Comparison of ENCODE assay signal across 18 cellular contexts in genomic region chr5:60346391-60346790, GRCh38.
"Had no signal": no experiment of that assay in that cellular context is flagged by ENCODE, and none has a peak within 500 bp of the region (broad histone marks: within the 10 kb centered on the region; RNA-seq: fewer than 3 reads in every experiment).

No MANE protein-coding gene starts in this region.

- H3K27ac Mint-ChIP-seq: activated B cell treated with CpG ODN at 0.5 μM for 24 hours; activated CD4-positive, alpha-beta T cell treated with anti-CD3 and anti-CD28 coated beads, Interleukin-2, amount 10 ng/mL, durations not matched to agents 24 days and 14 days; activated naive CD8-positive, alpha-beta T cell; activated T-cell treated with anti-CD3 and anti-CD28 coated beads, Interleukin-2, amount 50 U/mL, for 72 hours; neural progenitor cell; stimulated activated naive CD8-positive, alpha-beta T cell treated with anti-CD3 and anti-CD28 coated beads, Interleukin-15, amount 100 ng/mL, for 72 hours; type B pancreatic cell had no signal

- H3K36me3 ChIP-seq: gastroesophageal sphincter, neural progenitor cell, spleen had no signal

- H3K4me3 ChIP-seq: body of pancreas, coronary artery, gastroesophageal sphincter, neural progenitor cell, psoas muscle, spleen had no signal

- H3K27ac ChIP-seq: body of pancreas, coronary artery, gastroesophageal sphincter, neural progenitor cell, psoas muscle, spleen had no signal

- ATAC-seq: activated T-cell treated with anti-CD3 and anti-CD28 coated beads, Interleukin-2, amount 50 U/mL, for 72 hours; body of pancreas; gastroesophageal sphincter; psoas muscle; sciatic nerve; stimulated activated naive CD8-positive, alpha-beta T cell treated with anti-CD3 and anti-CD28 coated beads, Interleukin-15, amount 100 ng/mL, for 72 hours had no signal

- H3K4me3 Mint-ChIP-seq: activated B cell treated with CpG ODN at 0.5 μM for 24 hours; activated CD4-positive, alpha-beta T cell treated with anti-CD3 and anti-CD28 coated beads, Interleukin-2, amount 10 ng/mL, durations not matched to agents 24 days and 14 days; activated naive CD8-positive, alpha-beta T cell; activated T-cell treated with anti-CD3 and anti-CD28 coated beads, Interleukin-2, amount 50 U/mL, for 72 hours; central memory CD8-positive, alpha-beta T cell; neural progenitor cell; stimulated activated naive CD8-positive, alpha-beta T cell treated with anti-CD3 and anti-CD28 coated beads, Interleukin-15, amount 100 ng/mL, for 72 hours; type B pancreatic cell had no signal

- H3K4me1 Mint-ChIP-seq: activated B cell treated with CpG ODN at 0.5 μM for 24 hours; activated CD4-positive, alpha-beta T cell treated with anti-CD3 and anti-CD28 coated beads, Interleukin-2, amount 10 ng/mL, durations not matched to agents 24 days and 14 days; central memory CD8-positive, alpha-beta T cell; neural progenitor cell; stimulated activated naive CD8-positive, alpha-beta T cell treated with anti-CD3 and anti-CD28 coated beads, Interleukin-15, amount 100 ng/mL, for 72 hours had no signal

- H3K27me3 ChIP-seq: body of pancreas, gastroesophageal sphincter, neural progenitor cell, spleen had no signal

- H3K9me3 ChIP-seq: body of pancreas, gastroesophageal sphincter, psoas muscle had no signal

- DNase-seq: activated B cell treated with CpG ODN at 0.5 μM for 24 hours; activated CD4-positive, alpha-beta T cell treated with anti-CD3 and anti-CD28 coated beads, Interleukin-2, amount 10 ng/mL, durations not matched to agents 24 days and 14 days; activated CD8-positive, alpha-beta memory T cell treated with anti-CD3 and anti-CD28 coated beads, Interleukin-2, amount 50 U/mL, for 48 hours; activated gamma-delta T cell treated with Interleukin-2 at 50 U/mL for 16 hours; activated T-cell treated with anti-CD3 and anti-CD28 coated beads, Interleukin-2, amount 50 U/mL, for 72 hours; amygdala; body of pancreas; effector CD8-positive, alpha-beta T cell; psoas muscle; spleen; stimulated activated naive CD8-positive, alpha-beta T cell treated with anti-CD3 and anti-CD28 coated beads, Interleukin-15, amount 100 ng/mL, for 72 hours had no signal

- H3K36me3 Mint-ChIP-seq: activated naive CD8-positive, alpha-beta T cell; neural progenitor cell; type B pancreatic cell had no signal

- H3K27me3 Mint-ChIP-seq: activated B cell treated with CpG ODN at 0.5 μM for 24 hours; activated CD4-positive, alpha-beta T cell treated with anti-CD3 and anti-CD28 coated beads, Interleukin-2, amount 10 ng/mL, durations not matched to agents 24 days and 14 days; activated naive CD8-positive, alpha-beta T cell; central memory CD8-positive, alpha-beta T cell; stimulated activated naive CD8-positive, alpha-beta T cell treated with anti-CD3 and anti-CD28 coated beads, Interleukin-15, amount 100 ng/mL, for 72 hours; type B pancreatic cell had no signal

- H3K4me1 ChIP-seq: neural progenitor cell, psoas muscle, spleen had no signal

- H3K9me3 Mint-ChIP-seq: activated B cell treated with CpG ODN at 0.5 μM for 24 hours; activated CD4-positive, alpha-beta T cell treated with anti-CD3 and anti-CD28 coated beads, Interleukin-2, amount 10 ng/mL, durations not matched to agents 24 days and 14 days; activated T-cell treated with anti-CD3 and anti-CD28 coated beads, Interleukin-2, amount 50 U/mL, for 72 hours; central memory CD8-positive, alpha-beta T cell; neural progenitor cell; type B pancreatic cell had no signal
